ENCODE assay signal across 2 cellular contexts in the genomic region with DNA sequence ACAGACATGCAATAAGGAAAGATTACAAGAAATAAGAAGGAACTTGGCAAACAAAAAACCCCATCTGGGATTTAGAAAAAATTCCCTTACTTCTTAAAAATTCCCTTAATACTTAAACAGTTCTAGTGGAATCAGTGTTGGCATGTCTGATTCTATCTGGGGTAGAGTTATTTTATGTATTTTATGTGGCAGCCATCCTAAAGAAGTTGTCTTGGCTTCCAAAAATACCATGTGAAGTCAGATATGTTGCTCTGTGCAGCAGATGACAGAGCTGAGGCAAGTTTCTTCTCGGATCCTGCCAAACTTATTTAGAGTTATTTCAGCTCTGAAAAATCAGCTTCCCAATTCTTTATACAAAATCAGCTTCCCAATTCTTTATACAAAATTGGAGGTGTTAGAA.
TF ChIP-seq lines count a peak whose summit lies in the region.

No MANE protein-coding gene starts in this region.

TF ChIP-seq in SK-N-SH treated with all-trans-retinoic acid at 6 μM for 48 hours, 23 proteins besides CTCF, POLR2A, EP300 and RAD21:
- TF ChIP-seq PPARA (CRISPR knock-in tag; IDR thresholded peaks at IDR 0.05; ENCODE audit: borderline replicate concordance), result no peak
- TF ChIP-seq, protein P1, sequence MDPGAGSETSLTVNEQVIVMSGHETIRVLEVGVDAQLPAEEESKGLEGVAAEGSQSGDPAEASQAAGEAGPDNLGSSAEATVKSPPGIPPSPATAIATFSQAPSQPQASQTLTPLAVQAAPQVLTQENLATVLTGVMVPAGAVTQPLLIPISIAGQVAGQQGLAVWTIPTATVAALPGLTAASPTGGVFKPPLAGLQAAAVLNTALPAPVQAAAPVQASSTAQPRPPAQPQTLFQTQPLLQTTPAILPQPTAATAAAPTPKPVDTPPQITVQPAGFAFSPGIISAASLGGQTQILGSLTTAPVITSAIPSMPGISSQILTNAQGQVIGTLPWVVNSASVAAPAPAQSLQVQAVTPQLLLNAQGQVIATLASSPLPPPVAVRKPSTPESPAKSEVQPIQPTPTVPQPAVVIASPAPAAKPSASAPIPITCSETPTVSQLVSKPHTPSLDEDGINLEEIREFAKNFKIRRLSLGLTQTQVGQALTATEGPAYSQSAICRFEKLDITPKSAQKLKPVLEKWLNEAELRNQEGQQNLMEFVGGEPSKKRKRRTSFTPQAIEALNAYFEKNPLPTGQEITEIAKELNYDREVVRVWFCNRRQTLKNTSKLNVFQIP (CRISPR knock-in tag; IDR thresholded peaks at IDR 0.05; ENCODE audit: borderline replicate concordance, low read depth), result no peak
- no peak for TF ChIP-seq CSDC2 (CRISPR knock-in tag; IDR thresholded peaks at IDR 0.05)
- TF ChIP-seq, protein P2, sequence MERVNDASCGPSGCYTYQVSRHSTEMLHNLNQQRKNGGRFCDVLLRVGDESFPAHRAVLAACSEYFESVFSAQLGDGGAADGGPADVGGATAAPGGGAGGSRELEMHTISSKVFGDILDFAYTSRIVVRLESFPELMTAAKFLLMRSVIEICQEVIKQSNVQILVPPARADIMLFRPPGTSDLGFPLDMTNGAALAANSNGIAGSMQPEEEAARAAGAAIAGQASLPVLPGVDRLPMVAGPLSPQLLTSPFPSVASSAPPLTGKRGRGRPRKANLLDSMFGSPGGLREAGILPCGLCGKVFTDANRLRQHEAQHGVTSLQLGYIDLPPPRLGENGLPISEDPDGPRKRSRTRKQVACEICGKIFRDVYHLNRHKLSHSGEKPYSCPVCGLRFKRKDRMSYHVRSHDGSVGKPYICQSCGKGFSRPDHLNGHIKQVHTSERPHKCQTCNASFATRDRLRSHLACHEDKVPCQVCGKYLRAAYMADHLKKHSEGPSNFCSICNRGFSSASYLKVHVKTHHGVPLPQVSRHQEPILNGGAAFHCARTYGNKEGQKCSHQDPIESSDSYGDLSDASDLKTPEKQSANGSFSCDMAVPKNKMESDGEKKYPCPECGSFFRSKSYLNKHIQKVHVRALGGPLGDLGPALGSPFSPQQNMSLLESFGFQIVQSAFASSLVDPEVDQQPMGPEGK (CRISPR knock-in tag; IDR thresholded peaks at IDR 0.05; ENCODE audit: borderline replicate concordance), result no peak
- no peak for TF ChIP-seq OSR1 (CRISPR knock-in tag; IDR thresholded peaks at IDR 0.05)
- TF ChIP-seq, protein P3, sequence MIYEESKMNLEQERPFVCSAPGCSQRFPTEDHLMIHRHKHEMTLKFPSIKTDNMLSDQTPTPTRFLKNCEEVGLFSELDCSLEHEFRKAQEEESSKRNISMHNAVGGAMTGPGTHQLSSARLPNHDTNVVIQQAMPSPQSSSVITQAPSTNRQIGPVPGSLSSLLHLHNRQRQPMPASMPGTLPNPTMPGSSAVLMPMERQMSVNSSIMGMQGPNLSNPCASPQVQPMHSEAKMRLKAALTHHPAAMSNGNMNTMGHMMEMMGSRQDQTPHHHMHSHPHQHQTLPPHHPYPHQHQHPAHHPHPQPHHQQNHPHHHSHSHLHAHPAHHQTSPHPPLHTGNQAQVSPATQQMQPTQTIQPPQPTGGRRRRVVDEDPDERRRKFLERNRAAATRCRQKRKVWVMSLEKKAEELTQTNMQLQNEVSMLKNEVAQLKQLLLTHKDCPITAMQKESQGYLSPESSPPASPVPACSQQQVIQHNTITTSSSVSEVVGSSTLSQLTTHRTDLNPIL (CRISPR knock-in tag; IDR thresholded peaks at IDR 0.05; ENCODE audit: low read depth), result no peak
- no peak for TF ChIP-seq ESRRG (CRISPR knock-in tag; IDR thresholded peaks at IDR 0.05)

TF ChIP-seq in SK-N-SH, 30 proteins besides CTCF, POLR2A, EP300 and RAD21:
- TF ChIP-seq FOXJ3 (CRISPR knock-in tag; IDR thresholded peaks at IDR 0.05) (no peak), FOXM1 (IDR thresholded peaks at IDR 0.05; ENCODE audit: low read depth) (no peak), GABPA (IDR thresholded peaks at IDR 0.05; ENCODE audit: low read depth) (no peak), TAF1 (IDR thresholded peaks at IDR 0.05; ENCODE audit: borderline replicate concordance, low read depth, low read length) (no peak), GATA2 (CRISPR knock-in tag; IDR thresholded peaks at IDR 0.05) (no peak), POLR2AphosphoS5 (IDR thresholded peaks at IDR 0.05; ENCODE audit: low read depth, low read length) (no peak)
- TF ChIP-seq, protein P4, sequence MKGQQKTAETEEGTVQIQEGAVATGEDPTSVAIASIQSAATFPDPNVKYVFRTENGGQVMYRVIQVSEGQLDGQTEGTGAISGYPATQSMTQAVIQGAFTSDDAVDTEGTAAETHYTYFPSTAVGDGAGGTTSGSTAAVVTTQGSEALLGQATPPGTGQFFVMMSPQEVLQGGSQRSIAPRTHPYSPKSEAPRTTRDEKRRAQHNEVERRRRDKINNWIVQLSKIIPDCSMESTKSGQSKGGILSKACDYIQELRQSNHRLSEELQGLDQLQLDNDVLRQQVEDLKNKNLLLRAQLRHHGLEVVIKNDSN (IDR thresholded peaks at IDR 0.05; ENCODE audit: borderline replicate concordance, low read depth), result no peak
- TF ChIP-seq, protein P5, sequence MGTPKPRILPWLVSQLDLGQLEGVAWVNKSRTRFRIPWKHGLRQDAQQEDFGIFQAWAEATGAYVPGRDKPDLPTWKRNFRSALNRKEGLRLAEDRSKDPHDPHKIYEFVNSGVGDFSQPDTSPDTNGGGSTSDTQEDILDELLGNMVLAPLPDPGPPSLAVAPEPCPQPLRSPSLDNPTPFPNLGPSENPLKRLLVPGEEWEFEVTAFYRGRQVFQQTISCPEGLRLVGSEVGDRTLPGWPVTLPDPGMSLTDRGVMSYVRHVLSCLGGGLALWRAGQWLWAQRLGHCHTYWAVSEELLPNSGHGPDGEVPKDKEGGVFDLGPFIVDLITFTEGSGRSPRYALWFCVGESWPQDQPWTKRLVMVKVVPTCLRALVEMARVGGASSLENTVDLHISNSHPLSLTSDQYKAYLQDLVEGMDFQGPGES (IDR thresholded peaks at IDR 0.05; ENCODE audit: low read depth, low read length), result no peak
